In genomic region chr15:92971081-92971480, GRCh38 we compare ENCODE assay signal across 1 cellular context.
A peak's percentile ranks its signal among the peaks of the same experiment; 100 is the strongest.
TF ChIP-seq lines count a peak whose summit lies in the region.

No MANE protein-coding gene starts in this region.

TF ChIP-seq in HepG2, 621 proteins besides CTCF, POLR2A, EP300 and RAD21 (continued from another document):
- TF ChIP-seq, protein P1, sequence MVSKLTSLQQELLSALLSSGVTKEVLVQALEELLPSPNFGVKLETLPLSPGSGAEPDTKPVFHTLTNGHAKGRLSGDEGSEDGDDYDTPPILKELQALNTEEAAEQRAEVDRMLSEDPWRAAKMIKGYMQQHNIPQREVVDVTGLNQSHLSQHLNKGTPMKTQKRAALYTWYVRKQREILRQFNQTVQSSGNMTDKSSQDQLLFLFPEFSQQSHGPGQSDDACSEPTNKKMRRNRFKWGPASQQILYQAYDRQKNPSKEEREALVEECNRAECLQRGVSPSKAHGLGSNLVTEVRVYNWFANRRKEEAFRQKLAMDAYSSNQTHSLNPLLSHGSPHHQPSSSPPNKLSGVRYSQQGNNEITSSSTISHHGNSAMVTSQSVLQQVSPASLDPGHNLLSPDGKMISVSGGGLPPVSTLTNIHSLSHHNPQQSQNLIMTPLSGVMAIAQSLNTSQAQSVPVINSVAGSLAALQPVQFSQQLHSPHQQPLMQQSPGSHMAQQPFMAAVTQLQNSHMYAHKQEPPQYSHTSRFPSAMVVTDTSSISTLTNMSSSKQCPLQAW (CRISPR knock-in tag; IDR thresholded peaks at IDR 0.05): no peak
- TF ChIP-seq ZNF549 (CRISPR knock-in tag; IDR thresholded peaks at IDR 0.05): no peak
- TF ChIP-seq REPIN1 (CRISPR knock-in tag; IDR thresholded peaks at IDR 0.05; ENCODE audit: borderline replicate concordance, low read depth): no peak
- no peak for TF ChIP-seq NFATC3 (CRISPR knock-in tag; IDR thresholded peaks at IDR 0.05)
- TF ChIP-seq RBM22 (optimal IDR thresholded peaks at IDR 0.05; ENCODE audit: low read length): peak; percentile 68
- TF ChIP-seq, protein P2, sequence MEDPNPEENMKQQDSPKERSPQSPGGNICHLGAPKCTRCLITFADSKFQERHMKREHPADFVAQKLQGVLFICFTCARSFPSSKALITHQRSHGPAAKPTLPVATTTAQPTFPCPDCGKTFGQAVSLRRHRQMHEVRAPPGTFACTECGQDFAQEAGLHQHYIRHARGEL (CRISPR knock-in tag; IDR thresholded peaks at IDR 0.05): no peak
TF ChIP-seq in HepG2: peak in this region for 1.
